Comparison of ENCODE assay signal across 19 cellular contexts in genomic region chr1:6427445-6428390, GRCh38. TPM values are rescaled to one million over a fixed set of nuclear protein-coding genes. Genes with fewer than 3 reads are reported as not detected.
DNase-seq lines count a peak whose midpoint lies in the region; ATAC-seq, FAIRE-seq and TF ChIP-seq lines count a peak whose summit lies in the region.
"Had no signal": no experiment of that assay in that cellular context is flagged by ENCODE, and none has a peak within 500 bp of the region (broad histone marks: within the 10 kb centered on the region; RNA-seq: fewer than 3 reads in every experiment).

No MANE protein-coding gene starts in this region.

- H3K27me3 Mint-ChIP-seq in activated T-helper 17 cell treated with anti-CD3 and anti-CD28 coated beads, Interleukin-2, amount 50 U/mL, for 72 hours = peaks cover 3% of the 10 kb centered on the region

- intact Hi-C loops in kidney (cut with DNase I) = no loop called here
- intact Hi-C loops in uterus (cut with DNase I; ENCODE audit: low total_unique reads) = no loop called here

- no peak overlapping the region for H3K9ac ChIP-seq in BLaER1 treated with 17β-estradiol and CSF1 and Interleukin-3, amounts not matched to agents 10 nM and 100 nM
- no peak overlapping the region for H3K9ac ChIP-seq in kidney (ENCODE audit: low read length in 2 of 2)
- H3K9ac ChIP-seq: SK-N-SH had no signal

- peaks cover 36 to 68% (median 53%) of the 10 kb centered on the region in 11 experiments for H3K27me3 ChIP-seq in BLaER1 treated with 17β-estradiol and CSF1 and Interleukin-3, amounts not matched to agents 10 nM and 100 nM
- H3K27me3 ChIP-seq in H7 (ENCODE audit: control insufficient read depth, insufficient read depth, low read length) (peaks cover 45% of the 10 kb centered on the region), uterus (peaks cover 16 to 43% of the 10 kb centered on the region in 2 donors)

- no peak overlapping the region for H3K27ac ChIP-seq in BLaER1 treated with 17β-estradiol and CSF1 and Interleukin-3, amounts not matched to agents 10 nM and 100 nM
- H3K27ac ChIP-seq in VCaP = peak overlapping the region; percentile 56
- H3K27ac ChIP-seq in kidney (ENCODE audit: low read depth in 2 of 2, low read length in 2 of 2) = peak overlapping the region in 1 of 2 donors; percentile 43
- H3K27ac ChIP-seq in uterus = no peak overlapping the region
- H3K27ac ChIP-seq: gastrocnemius medialis, lower lobe of right lung, psoas muscle, vagina had no signal

- H3K36me3 Mint-ChIP-seq in activated T-helper 17 cell treated with anti-CD3 and anti-CD28 coated beads, Interleukin-2, amount 50 U/mL, for 72 hours (ENCODE audit: low read depth) = no peaks in the 10 kb centered on the region
- H3K36me3 Mint-ChIP-seq: natural killer cell had no signal

- peaks cover 0 to 72% (median 35%) of the 10 kb centered on the region in 11 experiments; a peak in 17 of 22 replicates for H4K20me1 ChIP-seq in BLaER1 treated with 17β-estradiol and CSF1 and Interleukin-3, amounts not matched to agents 10 nM and 100 nM

- peak overlapping the region in 8 of 11 experiments; percentile 41 to 95 (median 90); a peak in 15 of 22 replicates for H3K4me2 ChIP-seq in BLaER1 treated with 17β-estradiol and CSF1 and Interleukin-3, amounts not matched to agents 10 nM and 100 nM
- H3K4me2 ChIP-seq: SK-N-SH had no signal

- peaks cover 5% of the 10 kb centered on the region for H3K4me1 Mint-ChIP-seq in activated T-helper 17 cell treated with anti-CD3 and anti-CD28 coated beads, Interleukin-2, amount 50 U/mL, for 72 hours

- no peaks in the 10 kb centered on the region for H3K9me3 Mint-ChIP-seq in activated T-helper 17 cell treated with anti-CD3 and anti-CD28 coated beads, Interleukin-2, amount 50 U/mL, for 72 hours
- H3K9me3 Mint-ChIP-seq: natural killer cell; stimulated activated naive CD8-positive, alpha-beta T cell treated with anti-CD3 and anti-CD28 coated beads, Interleukin-15, Interleukin-2, amounts not matched to agents 100 ng/mL and 50 ng/mL, for 24 hours had no signal

- H3K36me3 ChIP-seq in BLaER1 treated with 17β-estradiol and CSF1 and Interleukin-3, amounts not matched to agents 10 nM and 100 nM = no peaks in the 10 kb centered on the region
- H3K36me3 ChIP-seq in H7 (replicated peaks; ENCODE audit: control insufficient read depth, insufficient read depth, low read length) = no peaks in the 10 kb centered on the region
- H3K36me3 ChIP-seq in kidney (ENCODE audit: control insufficient read depth in 1 of 2, insufficient read depth in 2 of 2, low read length in 2 of 2) = no peaks in the 10 kb centered on the region
- no peaks in the 10 kb centered on the region for H3K36me3 ChIP-seq in uterus
- H3K36me3 ChIP-seq: gastrocnemius medialis, lower lobe of right lung, vagina had no signal

- no peak for ATAC-seq in activated T-helper 17 cell treated with anti-CD3 and anti-CD28 coated beads, Interleukin-2, amount 50 U/mL, for 72 hours (replicated peaks)
- ATAC-seq: gastrocnemius medialis, lower lobe of right lung, natural killer cell, psoas muscle had no signal

- no peak for TF ChIP-seq POLR2A in uterus (IDR thresholded peaks at IDR 0.05)

- DNase-seq in H7 (peak; percentile 62), kidney (peak; percentile 91), SIG-M5 (lab: John Stamatoyannopoulos, UW) (no peak), uterus (no peak)
- DNase-seq in activated CD4-positive, alpha-beta T cell treated with anti-CD3 and anti-CD28 coated beads for 48 hours = no peak
- DNase-seq: activated CD4-positive, alpha-beta T cell treated with anti-CD3 and anti-CD28 coated beads, Interleukin-2, amount 50 U/mL, for 4 hours; activated T-cell treated with anti-CD3 and anti-CD28 coated beads, Interleukin-2, amount 50 U/mL, for 48 hours; gastrocnemius medialis; lower lobe of right lung; natural killer cell; psoas muscle; SK-N-SH had no signal

- TF ChIP-seq CTCF in VCaP (conservative IDR thresholded peaks at IDR 0.05) (no peak), kidney (IDR thresholded peaks at IDR 0.05; ENCODE audit: borderline replicate concordance, extremely low read depth, insufficient read depth) (no peak), uterus (IDR thresholded peaks at IDR 0.05) (no peak)

- FAIRE-seq in kidney (lab: Jason Lieb, UNC) = no peak
- FAIRE-seq: endometrium, TTC549 had no signal

- no peak overlapping the region for H3K4me3 Mint-ChIP-seq in activated T-helper 17 cell treated with anti-CD3 and anti-CD28 coated beads, Interleukin-2, amount 50 U/mL, for 72 hours
- H3K4me3 Mint-ChIP-seq: natural killer cell; stimulated activated naive CD8-positive, alpha-beta T cell treated with anti-CD3 and anti-CD28 coated beads, Interleukin-15, Interleukin-2, amounts not matched to agents 100 ng/mL and 50 ng/mL, for 24 hours had no signal

- no peaks in the 10 kb centered on the region for H3K9me3 ChIP-seq in BLaER1 treated with 17β-estradiol and CSF1 and Interleukin-3, amounts not matched to agents 10 nM and 100 nM (replicated peaks in 1 of 11)
- H3K9me3 ChIP-seq in kidney (ENCODE audit: control insufficient read depth in 1 of 2, low read length in 2 of 2) = no peaks in the 10 kb centered on the region
- H3K9me3 ChIP-seq in uterus = no peaks in the 10 kb centered on the region
- H3K9me3 ChIP-seq: gastrocnemius medialis, lower lobe of right lung, psoas muscle, SK-N-SH, vagina had no signal

- H3K4me3 ChIP-seq in BLaER1 treated with 17β-estradiol and CSF1 and Interleukin-3, amounts not matched to agents 10 nM and 100 nM = no peak overlapping the region
- H3K4me3 ChIP-seq in H7 (ENCODE audit: insufficient read depth, low read depth, low read length) (no peak overlapping the region), kidney (ENCODE audit: low read length in 2 of 2) (peak overlapping the region in 1 of 2 donors; percentile 46), uterus (no peak overlapping the region)
- H3K4me3 ChIP-seq: gastrocnemius medialis, lower lobe of right lung, psoas muscle, vagina had no signal

- peaks cover 31 to 51% (median 48%) of the 10 kb centered on the region in 10 experiments for H3K4me1 ChIP-seq in BLaER1 treated with 17β-estradiol and CSF1 and Interleukin-3, amounts not matched to agents 10 nM and 100 nM
- peaks cover 13 to 36% of the 10 kb centered on the region in 2 donors for H3K4me1 ChIP-seq in kidney (ENCODE audit: control insufficient read depth in 1 of 2, insufficient read depth in 1 of 2, low read depth in 1 of 2, low read length in 2 of 2)
- H3K4me1 ChIP-seq in uterus = peaks cover 0 to 13% of the 10 kb centered on the region in 2 donors

- H3K27ac Mint-ChIP-seq in activated T-helper 17 cell treated with anti-CD3 and anti-CD28 coated beads, Interleukin-2, amount 50 U/mL, for 72 hours = no peak overlapping the region
- H3K27ac Mint-ChIP-seq: natural killer cell; stimulated activated naive CD8-positive, alpha-beta T cell treated with anti-CD3 and anti-CD28 coated beads, Interleukin-15, Interleukin-2, amounts not matched to agents 100 ng/mL and 50 ng/mL, for 24 hours had no signal

RNA-seq across cellular contexts. Expression of gene ESPN, which starts 3.1 kb away (rescaled TPM):
- total RNA-seq in H7 (2014; rRNA removed; shearing (Covaris generic)) = 8.7 and 9.3 TPM in 2 replicates
- total RNA-seq in kidney = 14.2 TPM
- polyA plus RNA-seq in kidney (ENCODE audit: insufficient read depth, low read depth, low replicate concordance) = 112 TPM
- 1 to 10 TPM in 1 of 4 donors, under 1 TPM in 1, not detected in 2; 0.58 to 2.5 TPM for total RNA-seq in uterus
- total RNA-seq in activated T-helper 17 cell treated with anti-CD3 and anti-CD28 coated beads, Interleukin-2, amount 50 U/mL, for 72 hours = 1 to 10 TPM in 1 of 2 donors, under 1 TPM in 1; 0.71 to 3.5 TPM
- total RNA-seq: psoas muscle had no signal

RNA-seq across cellular contexts. Expression of gene HES2, which starts 8.0 kb away (rescaled TPM):
- 0.04 and 0.62 TPM in 2 replicates for total RNA-seq in H7 (2014; rRNA removed; shearing (Covaris generic))
- total RNA-seq in kidney (1.3 TPM), uterus (under 1 TPM in 1 of 4 donors, not detected in 3; 0.21 TPM)
- polyA plus RNA-seq in kidney (ENCODE audit: insufficient read depth, low read depth, low replicate concordance) = 1.6 TPM
- total RNA-seq in activated T-helper 17 cell treated with anti-CD3 and anti-CD28 coated beads, Interleukin-2, amount 50 U/mL, for 72 hours = under 1 TPM; 0.17 to 0.37 TPM
- total RNA-seq: natural killer cell had no signal

RNA-seq across cellular contexts. Expression of gene ACOT7, which starts 34.2 kb away (rescaled TPM):
- 68.9 and 76.3 TPM in 2 replicates for total RNA-seq in H7 (2014; rRNA removed; shearing (Covaris generic))
- 23.0 TPM for total RNA-seq in kidney
- 135 TPM for polyA plus RNA-seq in kidney (ENCODE audit: insufficient read depth, low read depth, low replicate concordance)
- total RNA-seq in uterus = 10 to 100 TPM in 2 of 4 donors, 1 to 10 TPM in 2; 7.4 to 27.6 (median 12.4) TPM
- total RNA-seq in activated T-helper 17 cell treated with anti-CD3 and anti-CD28 coated beads, Interleukin-2, amount 50 U/mL, for 72 hours = 10 to 100 TPM; 43.5 to 96.3 TPM

RNA-seq across cellular contexts. Expression of gene TNFRSF25, which starts 38.3 kb away (rescaled TPM):
- 5.4 and 15.7 TPM in 2 replicates for total RNA-seq in H7 (2014; rRNA removed; shearing (Covaris generic))
- total RNA-seq in kidney = 13.8 TPM
- polyA plus RNA-seq in kidney (ENCODE audit: insufficient read depth, low read depth, low replicate concordance) = 7.6 TPM
- total RNA-seq in uterus = 10 to 100 TPM in 1 of 4 donors, 1 to 10 TPM in 3; 1.0 to 11.1 (median 4.8) TPM
- 100 to 1,000 TPM; 132 to 199 TPM for total RNA-seq in activated T-helper 17 cell treated with anti-CD3 and anti-CD28 coated beads, Interleukin-2, amount 50 U/mL, for 72 hours

Comparison
In these comparisons a context has a peak if more than half of its experiments do, and no peak if none do; other contexts are left out.
1. DNase-seq: peak in H7 (single experiment) and kidney (single experiment); none in SIG-M5 (single experiment), uterus (0 of 2) and activated CD4-positive, alpha-beta T cell treated with anti-CD3 and anti-CD28 coated beads for 48 hours (single experiment).